8 cellular contexts compared by ENCODE assay signal in genomic region chr11:62665630-62666258, GRCh38. TPM values are rescaled to one million over a fixed set of nuclear protein-coding genes. Genes with fewer than 3 reads are reported as not detected.
DNase-seq lines count a peak whose midpoint lies in the region; ATAC-seq and TF ChIP-seq lines count a peak whose summit lies in the region.

No MANE protein-coding gene starts in this region.

- peaks cover 52% of the 10 kb centered on the region for H3K4me1 ChIP-seq in BLaER1

- peak overlapping the region; percentile 97 for H3K4me2 ChIP-seq in BLaER1

- WGBS in lower leg skin, 2 donors, result 1 to 2% methylated on average over 38 of the region's 38 CpGs

- no peaks in the 10 kb centered on the region for H3K9me3 Mint-ChIP-seq in activated CD4-positive, alpha-beta T cell treated with anti-CD3 and anti-CD28 coated beads for 36 hours (ENCODE audit: low read depth)

- peak; percentile 13 for ATAC-seq in GM21381 (IDR thresholded peaks at IDR 0.05; ENCODE audit: unreplicated experiment)
- peak; percentile 21 for ATAC-seq in activated CD4-positive, alpha-beta T cell treated with anti-CD3 and anti-CD28 coated beads for 36 hours

- H3K4me3 Mint-ChIP-seq in activated CD4-positive, alpha-beta T cell treated with anti-CD3 and anti-CD28 coated beads for 36 hours, result peak overlapping the region; percentile 93

- DNase-seq in activated CD4-positive, alpha-beta T cell treated with anti-CD3 and anti-CD28 coated beads for 36 hours, result peak; percentile 71
- peak; percentile 87 for DNase-seq in choroid plexus epithelial cell (ENCODE audit: low read depth)
- no peak for DNase-seq in lower leg skin (ENCODE audit: low spot score in 2 of 2)
- peak; percentile 40 for DNase-seq in stimulated activated CD8-positive, alpha-beta memory T cell treated with anti-CD3 and anti-CD28 coated beads, Interleukin-15, amount 100 ng/mL, for 1 hour (ENCODE audit: low read depth)
- DNase-seq in HuH-7 (ENCODE audit: low spot score), result no peak

- peak overlapping the region; percentile 92 for H3K27ac ChIP-seq in BLaER1

- H3K36me3 Mint-ChIP-seq in activated CD4-positive, alpha-beta T cell treated with anti-CD3 and anti-CD28 coated beads for 36 hours (ENCODE audit: low read depth), result peaks cover 56% of the 10 kb centered on the region

- intact Hi-C loops in activated CD4-positive, alpha-beta T cell treated with anti-CD3 and anti-CD28 coated beads for 36 hours (cut with DNase I, micrococcal nuclease), result loop anchor here (1.0 to 2.0 kb wide), 13 partner anchors 12 to 190 kb away; partner anchors contain the start of genes EML3 (in 2 of the 2), GANAB (in 2 of the 2), INTS5 (in 2 of the 2) and TUT1 (in 2 of the 2)
- intact Hi-C loops in lower leg skin (cut with DNase I; ENCODE audit: low total_unique reads), result no loop called here

- no peaks in the 10 kb centered on the region for H3K27me3 ChIP-seq in BLaER1

- H3K4me1 Mint-ChIP-seq in activated CD4-positive, alpha-beta T cell treated with anti-CD3 and anti-CD28 coated beads for 36 hours, result peaks cover 42% of the 10 kb centered on the region

- no peak for TF ChIP-seq CTCF in choroid plexus epithelial cell (conservative IDR thresholded peaks at IDR 0.05; ENCODE audit: low read depth, low read length)
- no peak for TF ChIP-seq CTCF in lower leg skin (IDR thresholded peaks at IDR 0.05)

- CTCF ChIA-PET in activated CD4-positive, alpha-beta T cell treated with anti-CD3 and anti-CD28 coated beads for 36 hours (lab: Charles Lee), result interaction anchor here (0.6 to 2.7 kb wide), 12 partner anchors 8 to 362 kb away, joined by 3 to 21 read pairs (median 4); partner anchors contain the start of genes BSCL2, GNG3, INTS5 and MTA2

- peak overlapping the region; percentile 89 for H3K27ac Mint-ChIP-seq in activated CD4-positive, alpha-beta T cell treated with anti-CD3 and anti-CD28 coated beads for 36 hours

- H3K36me3 ChIP-seq in BLaER1, result peaks cover 52% of the 10 kb centered on the region

- H3K9me3 ChIP-seq in BLaER1, result no peaks in the 10 kb centered on the region

- no peak for TF ChIP-seq POLR2A in lower leg skin (IDR thresholded peaks at IDR 0.05)

- 0 out of 2 replicates have a peak, but pooled peaks have one; percentile 32 for TF ChIP-seq EP300 in Ishikawa (IDR thresholded peaks at IDR 0.05; ENCODE audit: borderline replicate concordance)

- TF ChIP-seq RAD21 in Ishikawa (IDR thresholded peaks at IDR 0.05; ENCODE audit: low read depth), result no peak

- H3K27me3 Mint-ChIP-seq in activated CD4-positive, alpha-beta T cell treated with anti-CD3 and anti-CD28 coated beads for 36 hours, result no peaks in the 10 kb centered on the region

- H3K4me3 ChIP-seq in BLaER1 (peak overlapping the region; percentile 96), choroid plexus epithelial cell (ENCODE audit: low read depth, low read length) (peak overlapping the region; percentile 83), lower leg skin (ENCODE audit: low read depth, poor library complexity, severe bottlenecking) (peak overlapping the region; percentile 60)

- POLR2A ChIA-PET in activated CD4-positive, alpha-beta T cell treated with anti-CD3 and anti-CD28 coated beads for 36 hours (lab: Charles Lee), result interaction anchor here (0.6 to 2.8 kb wide), 30 partner anchors 9 to 1652 kb away, joined by 3 to 38 read pairs (median 10); partner anchors contain the start of genes B3GAT3, BSCL2, EEF1G and GANAB

- peaks cover 16% of the 10 kb centered on the region for H4K20me1 ChIP-seq in BLaER1

- H3K9ac ChIP-seq in BLaER1, result peak overlapping the region; percentile 97

TF ChIP-seq in Ishikawa, 13 proteins besides CTCF, POLR2A, EP300 and RAD21:
- TF ChIP-seq MAX (IDR thresholded peaks at IDR 0.05), result peak; percentile 47
- TF ChIP-seq EGR1 (IDR thresholded peaks at IDR 0.05), result no peak

RNA-seq across cellular contexts. Expression of gene CSKMT, which starts 0.6 kb away (rescaled TPM):
- 10 to 100 TPM; 12.6 to 31.3 TPM for total RNA-seq in activated CD4-positive, alpha-beta T cell treated with anti-CD3 and anti-CD28 coated beads for 36 hours
- 10 to 100 TPM in 1 of 4 donors, 1 to 10 TPM in 3; 2.9 to 14.8 (median 7.7) TPM for total RNA-seq in lower leg skin

RNA-seq across cellular contexts. Expression of gene C11orf98, which starts 0.7 kb away (rescaled TPM):
- total RNA-seq in activated CD4-positive, alpha-beta T cell treated with anti-CD3 and anti-CD28 coated beads for 36 hours, result 100 to 1,000 TPM; 108 to 135 TPM
- 10 to 100 TPM; 21.3 to 58.4 (median 31.4) TPM for total RNA-seq in lower leg skin

RNA-seq across cellular contexts. Expression of gene UQCC3, which starts 5.7 kb away (rescaled TPM):
- total RNA-seq in activated CD4-positive, alpha-beta T cell treated with anti-CD3 and anti-CD28 coated beads for 36 hours, result 1 to 10 TPM; 4.1 to 6.4 TPM
- total RNA-seq in lower leg skin, result 10 to 100 TPM in 2 of 4 donors, 1 to 10 TPM in 2; 7.5 to 12.0 (median 10.3) TPM

RNA-seq across cellular contexts. Expression of gene LBHD1, which starts 6.3 kb away (rescaled TPM):
- 10 to 100 TPM; 11.9 to 15.5 TPM for total RNA-seq in activated CD4-positive, alpha-beta T cell treated with anti-CD3 and anti-CD28 coated beads for 36 hours
- total RNA-seq in lower leg skin, result 1 to 10 TPM; 2.5 to 4.6 (median 3.1) TPM

RNA-seq across cellular contexts. Expression of gene INTS5, which starts 12.6 kb away (rescaled TPM):
- 10 to 100 TPM; 26.0 to 29.9 TPM for total RNA-seq in activated CD4-positive, alpha-beta T cell treated with anti-CD3 and anti-CD28 coated beads for 36 hours
- total RNA-seq in lower leg skin, result 10 to 100 TPM; 28.5 to 32.7 (median 30.2) TPM

Comparison
In these comparisons a context has a peak if more than half of its experiments do, and no peak if none do; other contexts are left out.
1. DNase-seq: peak in activated CD4-positive, alpha-beta T cell treated with anti-CD3 and anti-CD28 coated beads for 36 hours (single experiment), choroid plexus epithelial cell (single experiment) and stimulated activated CD8-positive, alpha-beta memory T cell treated with anti-CD3 and anti-CD28 coated beads, Interleukin-15, amount 100 ng/mL, for 1 hour (single experiment); none in lower leg skin (0 of 2) and HuH-7 (single experiment).
2. Peak in every context shown above with its lines, with median percentiles within 50 percentile points of each other: H3K4me3 ChIP-seq.